Comparison of ENCODE assay signal across 14 cellular contexts in genomic region chr1:38454749-38455441, GRCh38.
DNase-seq lines count a peak whose midpoint lies in the region; TF ChIP-seq lines count a peak whose summit lies in the region.
"Had no signal": no experiment of that assay in that cellular context is flagged by ENCODE, and none has a peak within 500 bp of the region (broad histone marks: within the 10 kb centered on the region; RNA-seq: fewer than 3 reads in every experiment).

No MANE protein-coding gene starts in this region.

- peaks cover 0 to 5% (median 0%) of the 10 kb centered on the region in 5 experiments for H3K9me3 Mint-ChIP-seq in brain
- H3K9me3 Mint-ChIP-seq: CD4-positive, alpha-beta T cell had no signal

- no peak overlapping the region for H3K9ac ChIP-seq in mesendoderm (ENCODE audit: low read length)
- H3K9ac ChIP-seq: GM23248 had no signal

- H3K79me1 ChIP-seq in mesendoderm (ENCODE audit: low read length) = no peaks in the 10 kb centered on the region

- H3K27ac Mint-ChIP-seq in brain = peak overlapping the region in 3 of 5 experiments; percentile 14 to 31 (median 26)
- H3K27ac Mint-ChIP-seq: B cell; CD4-positive, alpha-beta T cell had no signal

- H3K36me3 Mint-ChIP-seq in brain = no peaks in the 10 kb centered on the region

- no peaks in the 10 kb centered on the region for H3K27me3 ChIP-seq in mesendoderm (ENCODE audit: insufficient read depth, low read length, poor library complexity)

- H3K18ac ChIP-seq in mesendoderm (ENCODE audit: low read length) = no peak overlapping the region

- H4K8ac ChIP-seq in mesendoderm (ENCODE audit: low read depth, low read length) = no peak overlapping the region

- no peak overlapping the region for H3K4me2 ChIP-seq in mesendoderm (ENCODE audit: low read length)

- H2BK120ac ChIP-seq in mesendoderm (ENCODE audit: low read depth, low read length) = no peak overlapping the region

- H2BK5ac ChIP-seq in mesendoderm (ENCODE audit: low read length) = no peak overlapping the region

- H3K4ac ChIP-seq in mesendoderm (ENCODE audit: low read depth, low read length) = no peak overlapping the region

- no peak overlapping the region for H3K4me3 Mint-ChIP-seq in brain
- H3K4me3 Mint-ChIP-seq: B cell; CD4-positive, alpha-beta T cell had no signal

- H3K27me3 Mint-ChIP-seq in brain = peaks cover 11% of the 10 kb centered on the region

- no peak overlapping the region for H3K56ac ChIP-seq in mesendoderm (ENCODE audit: low read length)

- DNase-seq in mesendoderm = no peak
- DNase-seq in retina = peak; percentile 7
- DNase-seq in NCI-H1092 treated with DMSO at 0.1 percent for 48 hours (lab: John Stamatoyannopoulos, UW) = no peak
- DNase-seq in COLO829 (ENCODE audit: low spot score) = no peak
- no peak for DNase-seq in NCI-H2227 (lab: John Stamatoyannopoulos, UW; ENCODE audit: unreplicated experiment)
- DNase-seq in HK-2 (ENCODE audit: unreplicated experiment) = no peak
- DNase-seq: C1 segment of cervical spinal cord; CD4-positive, alpha-beta T cell; COR-L47; DMS153; GF-D8 had no signal

- peak overlapping the region; percentile 22 for H2AK5ac ChIP-seq in mesendoderm (ENCODE audit: low read length)

- no peak for TF ChIP-seq CTCF in brain (conservative IDR thresholded peaks at IDR 0.05)

- H3K79me2 ChIP-seq in mesendoderm (ENCODE audit: control insufficient read depth, insufficient read depth, low read length) = no peaks in the 10 kb centered on the region

- H3K4me1 ChIP-seq in mesendoderm (ENCODE audit: control insufficient read depth, low read depth, low read length) = peaks cover 3% of the 10 kb centered on the region

- no CpG with 5 or more reads among the region's 9 CpGs for WGBS in mesendoderm (ENCODE audit: extremely low coverage, insufficient coverage, low lambda C conversion rate)

- no peak overlapping the region for H2BK15ac ChIP-seq in mesendoderm (replicated peaks; ENCODE audit: low read depth)

- no peak overlapping the region for H4K5ac ChIP-seq in mesendoderm (ENCODE audit: low read length)

- no peak overlapping the region for H3K23ac ChIP-seq in mesendoderm (ENCODE audit: low read length)

- H3K4me3 ChIP-seq in mesendoderm (ENCODE audit: low read length) = no peak overlapping the region
- H3K4me3 ChIP-seq: GM23248 had no signal

- H3K36me3 ChIP-seq in mesendoderm (ENCODE audit: control insufficient read depth, insufficient read depth, low read length) = no peaks in the 10 kb centered on the region

- H3K4me1 Mint-ChIP-seq in brain = peaks cover 39% of the 10 kb centered on the region

- H3K27ac ChIP-seq in mesendoderm (ENCODE audit: low read depth, low read length) = no peak overlapping the region
- H3K27ac ChIP-seq: GM23248 had no signal
